ENCODE assay signal across 10 cellular contexts in the genomic region with DNA sequence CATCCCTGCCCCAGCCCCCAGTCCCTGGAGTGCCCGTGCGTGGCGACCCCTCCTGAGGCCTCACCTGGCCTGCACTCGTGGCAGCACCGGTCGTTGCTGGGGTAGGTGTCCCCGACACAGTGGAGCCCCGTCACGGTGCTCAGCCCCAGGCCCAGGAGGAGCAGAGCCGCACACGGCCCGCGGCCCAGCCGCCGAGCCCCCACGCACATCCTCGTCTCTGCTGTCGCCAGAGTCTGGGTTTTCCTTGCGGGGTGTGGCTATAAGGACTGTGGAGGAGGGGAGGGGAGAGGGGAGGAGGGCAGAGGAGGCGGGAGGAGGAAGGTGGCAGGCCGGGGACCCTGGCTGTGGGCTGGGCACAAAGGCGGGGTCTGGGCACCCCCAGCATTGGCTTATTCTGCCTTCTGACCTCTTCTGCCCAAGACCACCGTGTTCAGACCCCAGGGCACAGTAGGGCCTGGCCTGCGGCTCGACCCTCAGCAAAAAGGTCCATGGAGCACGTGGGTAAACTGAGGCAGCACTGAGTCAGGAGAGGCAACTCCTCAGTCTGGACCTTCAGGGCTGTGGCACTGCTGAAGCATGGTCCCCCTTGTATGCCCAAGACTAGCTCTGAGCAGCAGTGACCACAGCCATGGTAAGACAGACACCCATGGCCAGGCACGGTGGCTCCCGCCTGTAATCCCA. TPM values are rescaled to one million over a fixed set of nuclear protein-coding genes. Genes with fewer than 3 reads are reported as not detected.
DNase-seq lines count a peak whose midpoint lies in the region; ATAC-seq and TF ChIP-seq lines count a peak whose summit lies in the region.
"Had no signal": no experiment of that assay in that cellular context is flagged by ENCODE, and none has a peak within 500 bp of the region (broad histone marks: within the 10 kb centered on the region; RNA-seq: fewer than 3 reads in every experiment).

A gene (minus strand): TSS at position 235 of the 681 bp plus-strand sequence. CDS start 26 bp downstream, at position 209.

- no peaks in the 10 kb centered on the region for H3K9me3 Mint-ChIP-seq in activated naive CD8-positive, alpha-beta T cell (ENCODE audit: low read depth)
- H3K9me3 Mint-ChIP-seq in naive thymus-derived CD8-positive, alpha-beta T cell, result no peaks in the 10 kb centered on the region
- H3K9me3 Mint-ChIP-seq in Calu3 (ENCODE audit: low read depth, unreplicated experiment), result no peaks in the 10 kb centered on the region

- CTCF ChIA-PET in Calu3 (lab: Charles Lee), result no interaction called here

- H3K36me3 ChIP-seq in BE2C, result peaks cover 18% of the 10 kb centered on the region

- no peaks in the 10 kb centered on the region for H3K27me3 ChIP-seq in BE2C

- no peaks in the 10 kb centered on the region for H3K4me1 ChIP-seq in BE2C

- peaks cover 5% of the 10 kb centered on the region for H3K36me3 Mint-ChIP-seq in activated naive CD8-positive, alpha-beta T cell
- H3K36me3 Mint-ChIP-seq in naive thymus-derived CD8-positive, alpha-beta T cell, result peaks cover 0 to 23% (median 11%) of the 10 kb centered on the region in 3 donors
- peaks cover 22% of the 10 kb centered on the region for H3K36me3 Mint-ChIP-seq in Calu3 (ENCODE audit: insufficient read depth, unreplicated experiment)

- intact Hi-C loops in Calu3 (cut with micrococcal nuclease; ENCODE audit: unreplicated experiment), result no loop called here

- H3K4me3 ChIP-seq in BE2C (ENCODE audit: low read depth, low read length), result no peak within 1 kb of the TSS
- H3K4me3 ChIP-seq in NB4 (ENCODE audit: low read depth, low read length), result no peak within 1 kb of the TSS

- no peaks in the 10 kb centered on the region for H3K27me3 Mint-ChIP-seq in activated naive CD8-positive, alpha-beta T cell
- no peaks in the 10 kb centered on the region for H3K27me3 Mint-ChIP-seq in naive thymus-derived CD8-positive, alpha-beta T cell
- H3K27me3 Mint-ChIP-seq in Calu3 (ENCODE audit: unreplicated experiment), result no peaks in the 10 kb centered on the region

- ATAC-seq in naive thymus-derived CD8-positive, alpha-beta T cell, result peak; percentile 48 to 52
- no peak for ATAC-seq in GM18873 (IDR thresholded peaks at IDR 0.05; ENCODE audit: low FRiP score, unreplicated experiment)

- peak within 1 kb of the TSS; percentile 72 for H3K4me3 Mint-ChIP-seq in activated naive CD8-positive, alpha-beta T cell
- H3K4me3 Mint-ChIP-seq in naive thymus-derived CD8-positive, alpha-beta T cell, result peak within 1 kb of the TSS in 9 of 10 donors; percentile 33 to 70 (median 53)
- no peak within 1 kb of the TSS for H3K4me3 Mint-ChIP-seq in Calu3 (ENCODE audit: low read depth, unreplicated experiment)

- TF ChIP-seq POLR2A in NB4 (IDR thresholded peaks at IDR 0.05; ENCODE audit: extremely low read depth, insufficient read length), result no peak

- H3K4me1 Mint-ChIP-seq in activated naive CD8-positive, alpha-beta T cell (ENCODE audit: low read depth), result peaks cover 25% of the 10 kb centered on the region
- peaks cover 8 to 29% (median 23%) of the 10 kb centered on the region in 4 donors for H3K4me1 Mint-ChIP-seq in naive thymus-derived CD8-positive, alpha-beta T cell
- no peaks in the 10 kb centered on the region for H3K4me1 Mint-ChIP-seq in Calu3 (ENCODE audit: low read depth, unreplicated experiment)

- BruUV-seq in Calu3 (replicated peaks; lab: Mats Ljungman, UMichigan), result no TSS peak

- no peaks in the 10 kb centered on the region for H3K9me3 ChIP-seq in BE2C

- DNase-seq in BE2C, result peak; percentile 19
- DNase-seq in NB4 (ENCODE audit: low read depth), result peak; percentile 52
- DNase-seq in naive thymus-derived CD8-positive, alpha-beta T cell, result peak in 2 of 10 donors; percentile 16 to 19
- no peak for DNase-seq in NK-92 (lab: John Stamatoyannopoulos, UW; ENCODE audit: unreplicated experiment)
- no peak for DNase-seq in germinal center (ENCODE audit: low spot score)
- DNase-seq in Calu3, result no peak
- DNase-seq: effector CD4-positive, alpha-beta T cell; NCI-H1092 treated with DMSO at 0.1 percent for 48 hours had no signal

- POLR2A ChIA-PET in naive thymus-derived CD8-positive, alpha-beta T cell (lab: Charles Lee), result interaction anchor here (1.4 to 2.1 kb wide), 4 partner anchors 8 to 37 kb away, joined by 3 to 6 read pairs (median 4); a partner anchor contains a TSS

- TF ChIP-seq CTCF in BE2C (IDR thresholded peaks at IDR 0.05; ENCODE audit: low read depth, low read length) (no peak), NB4 (IDR thresholded peaks at IDR 0.05; ENCODE audit: low read depth, low read length) (no peak), Calu3 (IDR thresholded peaks at IDR 0.05; ENCODE audit: unreplicated experiment) (no peak)

- H3K27ac Mint-ChIP-seq in activated naive CD8-positive, alpha-beta T cell, result peak within 1 kb of the TSS; percentile 61
- peak within 1 kb of the TSS in 7 of 10 donors; percentile 11 to 81 (median 38) for H3K27ac Mint-ChIP-seq in naive thymus-derived CD8-positive, alpha-beta T cell
- H3K27ac Mint-ChIP-seq in Calu3 (ENCODE audit: unreplicated experiment), result no peak within 1 kb of the TSS

RNA-seq across cellular contexts. Expression of the gene that starts here (rescaled TPM):
- polyA plus RNA-seq in BE2C (2012; ENCODE audit: insufficient read depth, insufficient read length, low read depth), result 0.96 TPM
- under 1 TPM; 0.44 to 0.73 TPM for total RNA-seq in naive thymus-derived CD8-positive, alpha-beta T cell
- under 1 TPM; 0.30 to 0.62 (median 0.30) TPM for polyA plus RNA-seq in naive thymus-derived CD8-positive, alpha-beta T cell
- not detected in 2 replicates for total RNA-seq in Calu3 (2022)

Comparison
In these comparisons a context has a peak if more than half of its experiments do, and no peak if none do; other contexts are left out.
1. Peak in ATAC-seq in naive thymus-derived CD8-positive, alpha-beta T cell; RNA of the gene not detected or under 1 TPM.
2. DNase-seq: peak in BE2C (single experiment) and NB4 (single experiment); none in NK-92 (single experiment), germinal center (single experiment) and Calu3 (single experiment).